Comparison of ENCODE assay signal across 10 cellular contexts in the genomic region with DNA sequence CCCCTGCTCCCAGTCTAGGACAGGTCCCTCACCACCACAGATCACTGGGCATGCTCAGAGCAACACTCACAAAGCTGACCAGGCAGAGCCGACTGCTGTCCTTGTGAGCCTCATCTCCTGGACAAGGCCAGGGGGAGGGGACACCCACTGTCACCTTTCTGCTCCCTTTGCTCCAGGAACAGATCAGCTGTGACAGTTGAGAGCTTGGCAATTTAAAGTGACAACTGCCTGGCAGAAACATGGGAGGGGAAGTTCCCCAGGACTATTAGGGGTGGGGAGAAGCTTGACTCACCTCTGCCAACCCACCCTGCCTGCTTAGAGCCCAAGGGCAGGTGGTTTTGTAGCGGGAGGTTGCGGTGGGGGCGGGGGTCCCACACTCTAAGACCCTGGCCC.
A peak's percentile ranks its signal among the peaks of the same experiment; 100 is the strongest.
DNase-seq lines count a peak whose midpoint lies in the region; ATAC-seq, FAIRE-seq and TF ChIP-seq lines count a peak whose summit lies in the region.
"Had no signal": no experiment of that assay in that cellular context is flagged by ENCODE, and none has a peak within 500 bp of the region (broad histone marks: within the 10 kb centered on the region; RNA-seq: fewer than 3 reads in every experiment).

No MANE protein-coding gene starts in this region.

- no peak overlapping the region; the same call in 1 of the 2 replicates for H3K4me3 ChIP-seq in Caco-2 (ENCODE audit: low read depth, low read length)
- H3K4me3 ChIP-seq in pancreas: peak overlapping the region in 2 of 4 donors; percentile 55 to 86

- H3K27me3 Mint-ChIP-seq in Caco-2 (ENCODE audit: insufficient read depth, unreplicated experiment) (no peaks in the 10 kb centered on the region), T-helper 17 cell (no peaks in the 10 kb centered on the region)

- H3K36me3 ChIP-seq in Caco-2 (ENCODE audit: control insufficient read depth, insufficient read depth, low read length): no peaks in the 10 kb centered on the region
- H3K36me3 ChIP-seq in pancreas: no peaks in the 10 kb centered on the region

- H3K4me3 Mint-ChIP-seq in Caco-2 (ENCODE audit: unreplicated experiment): peak overlapping the region; percentile 96
- peak overlapping the region; percentile 80 for H3K4me3 Mint-ChIP-seq in T-helper 17 cell

- peaks cover 10% of the 10 kb centered on the region for H3K4me1 ChIP-seq in Caco-2
- peaks cover 7 to 19% (median 16%) of the 10 kb centered on the region in 3 donors for H3K4me1 ChIP-seq in pancreas

- H3K9me3 ChIP-seq in Caco-2 (no peaks in the 10 kb centered on the region), T-helper 17 cell (ENCODE audit: control insufficient read depth, low read length, poor library complexity, severe bottlenecking) (no peaks in the 10 kb centered on the region), pancreas (no peaks in the 10 kb centered on the region)

- H3K27ac Mint-ChIP-seq in Caco-2 (ENCODE audit: unreplicated experiment): no peak overlapping the region
- peak overlapping the region; percentile 19 for H3K27ac Mint-ChIP-seq in T-helper 17 cell

- no TSS peak for BruUV-seq in Caco-2 (replicated peaks; lab: Mats Ljungman, UMichigan)

- no peak for FAIRE-seq in pancreas (lab: Jason Lieb, UNC)

- CTCF ChIA-PET in Caco-2 (lab: Charles Lee): interaction anchor here (0.6 to 1.8 kb wide), 4 partner anchors 8 to 108 kb away, joined by 6 to 11 read pairs (median 8); no protein-coding TSS in a partner anchor

- peak overlapping the region; percentile 67 to 80 (median 78) for H3K27ac ChIP-seq in pancreas

- H3K9me3 Mint-ChIP-seq in Caco-2 (ENCODE audit: unreplicated experiment): no peaks in the 10 kb centered on the region

- H3K36me3 Mint-ChIP-seq in Caco-2 (ENCODE audit: insufficient read depth, unreplicated experiment) (no peaks in the 10 kb centered on the region), T-helper 17 cell (ENCODE audit: low read depth) (no peaks in the 10 kb centered on the region)

- TF ChIP-seq CTCF in Caco-2 (IDR thresholded peaks at IDR 0.05; ENCODE audit: insufficient read depth in 1 of 2, low read depth in 1 of 2, low read length in 1 of 2, severe bottlenecking in 1 of 2, unreplicated experiment in 1 of 2) (no peak), pancreas (IDR thresholded peaks at IDR 0.05) (no peak)

- 50 to 56% methylated on average over 4 of the region's 4 CpGs for WGBS in pancreas, 2 donors

- H3K27me3 ChIP-seq in Caco-2 (replicated peaks; ENCODE audit: control insufficient read depth, insufficient read depth, low read length) (no peaks in the 10 kb centered on the region), pancreas (no peaks in the 10 kb centered on the region)

- no peaks in the 10 kb centered on the region for H3K4me1 Mint-ChIP-seq in Caco-2 (ENCODE audit: low read depth, unreplicated experiment)
- H3K4me1 Mint-ChIP-seq in T-helper 17 cell: peaks cover 45% of the 10 kb centered on the region

- intact Hi-C loops in Caco-2 (cut with micrococcal nuclease; ENCODE audit: unreplicated experiment): no loop called here
- intact Hi-C loops in cardiac septum (cut with DNase I): no loop called here
- intact Hi-C loops in pancreas (cut with DNase I): no loop called here

- ATAC-seq in T-helper 17 cell: no peak
- peak in 2 of 4 donors; percentile 2 to 3 for ATAC-seq in pancreas
- ATAC-seq in GM18858 (IDR thresholded peaks at IDR 0.05; ENCODE audit: unreplicated experiment): no peak
- no peak for ATAC-seq in GM18517 (IDR thresholded peaks at IDR 0.05; ENCODE audit: unreplicated experiment)

- DNase-seq in Caco-2: no peak
- no peak for DNase-seq in T-helper 17 cell
- DNase-seq in cardiac septum (ENCODE audit: low spot score): peak; percentile 76
- DNase-seq in pancreas: peak in 3 of 6 donors; percentile 27 to 58 (median 55)
- no peak for DNase-seq in cerebellar nuclear complex (lab: John Stamatoyannopoulos, UW)
- DNase-seq in amniotic stem cell (lab: John Stamatoyannopoulos, UW): no peak
- DNase-seq: DMS79 treated with DMSO at 0.1 percent for 48 hours; stimulated activated CD4-positive, alpha-beta T cell treated with anti-CD3 and anti-CD28 coated beads, Interleukin-4, amount 100 ng/mL, for 24 hours had no signal

- POLR2A ChIA-PET in Caco-2 (lab: Charles Lee): interaction anchor here (0.6 to 1.0 kb wide), 2 partner anchors 151 to 187 kb away, joined by 6 read pairs; partner anchors contain the start of gene RPL32
